In the genomic region with DNA sequence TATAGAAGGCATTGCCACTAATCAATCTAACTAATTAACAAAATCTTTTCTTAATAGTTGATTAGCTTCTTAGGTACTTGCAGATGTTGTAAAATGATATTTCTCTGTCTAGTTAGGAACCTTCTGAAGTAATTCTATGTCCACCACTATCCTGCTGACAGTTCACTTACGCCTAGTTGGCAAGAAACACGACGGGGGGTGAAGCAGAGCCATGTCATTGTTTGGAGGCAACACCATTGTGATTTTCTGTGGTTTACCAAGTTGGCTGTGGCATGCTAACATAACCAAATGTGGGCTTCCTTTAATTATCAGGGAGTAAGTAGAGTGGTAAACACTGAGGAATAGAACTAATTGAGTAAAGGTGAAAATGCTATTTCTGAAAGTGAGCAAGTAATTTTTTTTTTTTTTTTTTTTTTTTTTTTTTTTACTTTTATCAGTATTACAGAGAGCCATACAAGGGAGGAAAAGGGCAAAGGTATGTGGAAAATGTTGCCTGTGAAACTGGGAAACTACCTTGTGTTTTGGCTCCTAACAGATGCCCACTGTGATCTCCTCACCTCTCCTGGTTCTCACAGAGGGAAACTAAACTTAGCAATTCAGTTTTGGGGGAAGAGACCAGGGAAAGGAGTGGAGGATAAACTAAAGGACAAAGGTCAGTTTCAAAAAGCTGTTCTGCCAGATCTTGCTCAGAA, we compare ENCODE assay signal across 2 cellular contexts.
TF ChIP-seq lines count a peak whose summit lies in the region.

No MANE protein-coding gene starts in this region.

TF ChIP-seq in IMR-90, 13 proteins besides CTCF, POLR2A, EP300 and RAD21 (continued from another document):
- TF ChIP-seq MAFK (IDR thresholded peaks at IDR 0.05; ENCODE audit: low read depth, low read length) (0 out of 2 replicates have a peak, but pooled peaks have one; percentile 34), RFX5 (IDR thresholded peaks at IDR 0.05; ENCODE audit: low read depth, low read length) (no peak)
- TF ChIP-seq, protein P1, sequence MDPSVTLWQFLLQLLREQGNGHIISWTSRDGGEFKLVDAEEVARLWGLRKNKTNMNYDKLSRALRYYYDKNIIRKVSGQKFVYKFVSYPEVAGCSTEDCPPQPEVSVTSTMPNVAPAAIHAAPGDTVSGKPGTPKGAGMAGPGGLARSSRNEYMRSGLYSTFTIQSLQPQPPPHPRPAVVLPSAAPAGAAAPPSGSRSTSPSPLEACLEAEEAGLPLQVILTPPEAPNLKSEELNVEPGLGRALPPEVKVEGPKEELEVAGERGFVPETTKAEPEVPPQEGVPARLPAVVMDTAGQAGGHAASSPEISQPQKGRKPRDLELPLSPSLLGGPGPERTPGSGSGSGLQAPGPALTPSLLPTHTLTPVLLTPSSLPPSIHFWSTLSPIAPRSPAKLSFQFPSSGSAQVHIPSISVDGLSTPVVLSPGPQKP (IDR thresholded peaks at IDR 0.05; ENCODE audit: borderline replicate concordance, low read depth, low read length): no peak
TF ChIP-seq in IMR-90: peak in this region for 1.

TF ChIP-seq in WTC11, 78 proteins besides CTCF, POLR2A, EP300 and RAD21:
- TF ChIP-seq, protein P2, sequence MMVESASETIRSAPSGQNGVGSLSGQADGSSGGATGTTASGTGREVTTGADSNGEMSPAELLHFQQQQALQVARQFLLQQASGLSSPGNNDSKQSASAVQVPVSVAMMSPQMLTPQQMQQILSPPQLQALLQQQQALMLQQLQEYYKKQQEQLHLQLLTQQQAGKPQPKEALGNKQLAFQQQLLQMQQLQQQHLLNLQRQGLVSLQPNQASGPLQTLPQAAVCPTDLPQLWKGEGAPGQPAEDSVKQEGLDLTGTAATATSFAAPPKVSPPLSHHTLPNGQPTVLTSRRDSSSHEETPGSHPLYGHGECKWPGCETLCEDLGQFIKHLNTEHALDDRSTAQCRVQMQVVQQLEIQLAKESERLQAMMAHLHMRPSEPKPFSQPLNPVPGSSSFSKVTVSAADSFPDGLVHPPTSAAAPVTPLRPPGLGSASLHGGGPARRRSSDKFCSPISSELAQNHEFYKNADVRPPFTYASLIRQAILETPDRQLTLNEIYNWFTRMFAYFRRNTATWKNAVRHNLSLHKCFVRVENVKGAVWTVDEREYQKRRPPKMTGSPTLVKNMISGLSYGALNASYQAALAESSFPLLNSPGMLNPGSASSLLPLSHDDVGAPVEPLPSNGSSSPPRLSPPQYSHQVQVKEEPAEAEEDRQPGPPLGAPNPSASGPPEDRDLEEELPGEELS (CRISPR knock-in tag; IDR thresholded peaks at IDR 0.05): no peak
- TF ChIP-seq SOX15 (CRISPR knock-in tag; IDR thresholded peaks at IDR 0.05): no peak
- TF ChIP-seq MYBL2 (CRISPR knock-in tag; IDR thresholded peaks at IDR 0.05): no peak
- TF ChIP-seq, protein P3, sequence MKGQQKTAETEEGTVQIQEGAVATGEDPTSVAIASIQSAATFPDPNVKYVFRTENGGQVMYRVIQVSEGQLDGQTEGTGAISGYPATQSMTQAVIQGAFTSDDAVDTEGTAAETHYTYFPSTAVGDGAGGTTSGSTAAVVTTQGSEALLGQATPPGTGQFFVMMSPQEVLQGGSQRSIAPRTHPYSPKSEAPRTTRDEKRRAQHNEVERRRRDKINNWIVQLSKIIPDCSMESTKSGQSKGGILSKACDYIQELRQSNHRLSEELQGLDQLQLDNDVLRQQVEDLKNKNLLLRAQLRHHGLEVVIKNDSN (CRISPR knock-in tag; IDR thresholded peaks at IDR 0.05): no peak
- TF ChIP-seq GRHL2 (CRISPR knock-in tag; IDR thresholded peaks at IDR 0.05; ENCODE audit: insufficient replicate concordance, severe bottlenecking): no peak
- TF ChIP-seq TP53 (CRISPR knock-in tag; IDR thresholded peaks at IDR 0.05): no peak
- TF ChIP-seq, protein P4, sequence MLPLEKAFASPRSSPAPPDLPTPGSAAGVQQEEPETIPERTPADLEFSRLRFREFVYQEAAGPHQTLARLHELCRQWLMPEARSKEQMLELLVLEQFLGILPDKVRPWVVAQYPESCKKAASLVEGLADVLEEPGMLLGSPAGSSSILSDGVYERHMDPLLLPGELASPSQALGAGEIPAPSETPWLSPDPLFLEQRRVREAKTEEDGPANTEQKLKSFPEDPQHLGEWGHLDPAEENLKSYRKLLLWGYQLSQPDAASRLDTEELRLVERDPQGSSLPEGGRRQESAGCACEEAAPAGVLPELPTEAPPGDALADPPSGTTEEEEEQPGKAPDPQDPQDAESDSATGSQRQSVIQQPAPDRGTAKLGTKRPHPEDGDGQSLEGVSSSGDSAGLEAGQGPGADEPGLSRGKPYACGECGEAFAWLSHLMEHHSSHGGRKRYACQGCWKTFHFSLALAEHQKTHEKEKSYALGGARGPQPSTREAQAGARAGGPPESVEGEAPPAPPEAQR (CRISPR knock-in tag; IDR thresholded peaks at IDR 0.05): no peak
- no peak for TF ChIP-seq SP1 (CRISPR knock-in tag; conservative IDR thresholded peaks at IDR 0.05)
- TF ChIP-seq, protein P5, sequence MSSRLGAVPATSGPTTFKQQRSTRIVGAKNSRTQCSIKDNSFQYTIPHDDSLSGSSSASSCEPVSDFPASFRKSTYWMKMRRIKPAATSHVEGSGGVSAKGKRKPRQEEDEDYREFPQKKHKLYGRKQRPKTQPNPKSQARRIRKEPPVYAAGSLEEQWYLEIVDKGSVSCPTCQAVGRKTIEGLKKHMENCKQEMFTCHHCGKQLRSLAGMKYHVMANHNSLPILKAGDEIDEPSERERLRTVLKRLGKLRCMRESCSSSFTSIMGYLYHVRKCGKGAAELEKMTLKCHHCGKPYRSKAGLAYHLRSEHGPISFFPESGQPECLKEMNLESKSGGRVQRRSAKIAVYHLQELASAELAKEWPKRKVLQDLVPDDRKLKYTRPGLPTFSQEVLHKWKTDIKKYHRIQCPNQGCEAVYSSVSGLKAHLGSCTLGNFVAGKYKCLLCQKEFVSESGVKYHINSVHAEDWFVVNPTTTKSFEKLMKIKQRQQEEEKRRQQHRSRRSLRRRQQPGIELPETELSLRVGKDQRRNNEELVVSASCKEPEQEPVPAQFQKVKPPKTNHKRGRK (CRISPR knock-in tag; IDR thresholded peaks at IDR 0.05; ENCODE audit: borderline replicate concordance): no peak
- TF ChIP-seq, protein P6, sequence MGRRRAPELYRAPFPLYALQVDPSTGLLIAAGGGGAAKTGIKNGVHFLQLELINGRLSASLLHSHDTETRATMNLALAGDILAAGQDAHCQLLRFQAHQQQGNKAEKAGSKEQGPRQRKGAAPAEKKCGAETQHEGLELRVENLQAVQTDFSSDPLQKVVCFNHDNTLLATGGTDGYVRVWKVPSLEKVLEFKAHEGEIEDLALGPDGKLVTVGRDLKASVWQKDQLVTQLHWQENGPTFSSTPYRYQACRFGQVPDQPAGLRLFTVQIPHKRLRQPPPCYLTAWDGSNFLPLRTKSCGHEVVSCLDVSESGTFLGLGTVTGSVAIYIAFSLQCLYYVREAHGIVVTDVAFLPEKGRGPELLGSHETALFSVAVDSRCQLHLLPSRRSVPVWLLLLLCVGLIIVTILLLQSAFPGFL (CRISPR knock-in tag; IDR thresholded peaks at IDR 0.05; ENCODE audit: borderline replicate concordance): no peak
- no peak for TF ChIP-seq GTF2I (CRISPR knock-in tag; conservative IDR thresholded peaks at IDR 0.05)
- TF ChIP-seq ZBTB21 (CRISPR knock-in tag; IDR thresholded peaks at IDR 0.05; ENCODE audit: borderline replicate concordance): no peak
- TF ChIP-seq RORB (CRISPR knock-in tag; IDR thresholded peaks at IDR 0.05): no peak
- TF ChIP-seq ATF2 (CRISPR knock-in tag; IDR thresholded peaks at IDR 0.05; ENCODE audit: borderline replicate concordance, low read depth): no peak
- no peak for TF ChIP-seq FOXJ3 (CRISPR knock-in tag; IDR thresholded peaks at IDR 0.05; ENCODE audit: borderline replicate concordance)
- TF ChIP-seq TEAD1 (CRISPR knock-in tag; IDR thresholded peaks at IDR 0.05): no peak
- no peak for TF ChIP-seq IRF2 (CRISPR knock-in tag; IDR thresholded peaks at IDR 0.05; ENCODE audit: borderline replicate concordance, low read depth)
